In the genomic region with DNA sequence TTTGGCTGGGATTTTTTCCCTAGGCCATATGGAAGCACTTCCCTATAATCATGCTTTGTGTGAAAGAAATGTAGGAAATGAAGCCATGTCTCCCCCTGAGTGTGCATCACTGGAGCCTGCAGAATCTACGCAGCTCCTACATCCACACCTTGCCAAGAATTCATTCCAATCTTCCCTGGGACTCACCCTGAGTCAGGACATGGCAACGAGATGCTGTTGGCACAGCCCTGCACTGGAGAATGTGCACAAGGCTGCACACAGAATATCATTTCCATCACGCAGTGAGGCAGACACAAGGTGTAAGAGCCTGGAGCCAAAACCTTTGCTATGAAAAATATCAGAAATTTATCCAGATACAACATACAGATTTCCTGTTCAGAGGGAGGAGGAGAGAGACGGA, we compare ENCODE assay signal across 18 cellular contexts.
DNase-seq lines count a peak whose midpoint lies in the region; ATAC-seq, FAIRE-seq and TF ChIP-seq lines count a peak whose summit lies in the region.
"Had no signal": no experiment of that assay in that cellular context is flagged by ENCODE, and none has a peak within 500 bp of the region (broad histone marks: within the 10 kb centered on the region; RNA-seq: fewer than 3 reads in every experiment).

No MANE protein-coding gene starts in this region.

- H3K9me3 Mint-ChIP-seq in astrocyte (ENCODE audit: unreplicated experiment) (no peaks in the 10 kb centered on the region), nephron progenitor cell (no peaks in the 10 kb centered on the region)

- H3K27ac ChIP-seq in astrocyte (ENCODE audit: low read depth, low read length) = no peak overlapping the region
- H3K27ac ChIP-seq: brain microvascular endothelial cell, SJSA1 had no signal

- TF ChIP-seq CTCF in astrocyte (IDR thresholded peaks at IDR 0.05; ENCODE audit: insufficient read depth, low read depth, low read length) (no peak), fibroblast of the aortic adventitia (IDR thresholded peaks at IDR 0.05; ENCODE audit: insufficient read depth, low read length) (no peak), nephron progenitor cell (IDR thresholded peaks at IDR 0.05) (no peak)

- H3K4me1 Mint-ChIP-seq in astrocyte (ENCODE audit: low read depth, unreplicated experiment) (peaks cover 4% of the 10 kb centered on the region), nephron progenitor cell (no peaks in the 10 kb centered on the region)

- H3K9ac ChIP-seq in astrocyte (ENCODE audit: low read length) = no peak overlapping the region

- FAIRE-seq in astrocyte (lab: Jason Lieb, UNC) = no peak

- H3K27me3 Mint-ChIP-seq in astrocyte (ENCODE audit: low read depth, unreplicated experiment) (peaks cover 7% of the 10 kb centered on the region), nephron progenitor cell (ENCODE audit: low read depth, poor library complexity) (peaks cover 19% of the 10 kb centered on the region)

- no peaks in the 10 kb centered on the region for H3K79me2 ChIP-seq in astrocyte (ENCODE audit: insufficient read depth, low read length)

- H3K27ac Mint-ChIP-seq in astrocyte (ENCODE audit: unreplicated experiment) (no peak overlapping the region), nephron progenitor cell (no peak overlapping the region)

- H3K4me2 ChIP-seq in astrocyte (ENCODE audit: low read length) = no peak overlapping the region

- H3K4me3 ChIP-seq in astrocyte (ENCODE audit: insufficient read depth, low read depth, low read length) = no peak overlapping the region
- no peak overlapping the region for H3K4me3 ChIP-seq in fibroblast of the aortic adventitia (ENCODE audit: low read depth, low read length)
- H3K4me3 ChIP-seq: mucosa of descending colon, SJSA1 had no signal

- no peaks in the 10 kb centered on the region for H3K36me3 Mint-ChIP-seq in astrocyte (ENCODE audit: low read depth, unreplicated experiment)
- no peaks in the 10 kb centered on the region for H3K36me3 Mint-ChIP-seq in nephron progenitor cell (ENCODE audit: low read depth)

- DNase-seq in AG20443 (ENCODE audit: low spot score) (peak; percentile 32), astrocyte (ENCODE audit: low read depth) (peak; percentile 87), fibroblast of the aortic adventitia (ENCODE audit: low read depth) (peak; percentile 99), pons (ENCODE audit: low spot score) (peak; percentile 7), nephron progenitor cell (no peak), NCI-H2029 treated with DMSO at 0.1 percent for 48 hours (lab: John Stamatoyannopoulos, UW) (no peak)
- DNase-seq: activated CD4-positive, alpha-beta T cell treated with anti-CD3 and anti-CD28 coated beads for 1 hour; brain microvascular endothelial cell; Caco-2; GDM1; Kasumi-1; kidney glomerular epithelial cell; mucosa of descending colon; stimulated activated naive CD4-positive, alpha-beta T cell; T-helper 9 cell had no signal

- ATAC-seq in GM18867 (IDR thresholded peaks at IDR 0.05; ENCODE audit: unreplicated experiment) (no peak), HG02973 (IDR thresholded peaks at IDR 0.05; ENCODE audit: unreplicated experiment) (no peak)
- ATAC-seq: mucosa of descending colon had no signal

- no peaks in the 10 kb centered on the region for H3K36me3 ChIP-seq in astrocyte (ENCODE audit: insufficient read depth, low read length)
- H3K36me3 ChIP-seq: brain microvascular endothelial cell, SJSA1 had no signal

- no peaks in the 10 kb centered on the region for H4K20me1 ChIP-seq in astrocyte (ENCODE audit: insufficient read depth, low read length)

- H3K4me3 Mint-ChIP-seq in astrocyte (ENCODE audit: unreplicated experiment) (no peak overlapping the region), nephron progenitor cell (no peak overlapping the region)

- H3K4me1 ChIP-seq in astrocyte (ENCODE audit: insufficient read depth, low read length) = peaks cover 7% of the 10 kb centered on the region
- H3K4me1 ChIP-seq: Caco-2, SJSA1 had no signal

- peaks cover 3% of the 10 kb centered on the region for H3K27me3 ChIP-seq in astrocyte (ENCODE audit: insufficient read depth, low read length)
- H3K27me3 ChIP-seq: brain microvascular endothelial cell, SJSA1 had no signal

- H3K9me3 ChIP-seq in astrocyte (ENCODE audit: insufficient read depth, low read depth, low read length) = no peaks in the 10 kb centered on the region
- H3K9me3 ChIP-seq: Caco-2, mucosa of descending colon, SJSA1 had no signal

- peak overlapping the region; percentile 16 for H2AFZ ChIP-seq in astrocyte (ENCODE audit: low read depth, low read length)

Comparison
In these comparisons a context has a peak if more than half of its experiments do, and no peak if none do; other contexts are left out.
1. DNase-seq: peak in AG20443 (single experiment), astrocyte (single experiment), fibroblast of the aortic adventitia (single experiment) and pons (single experiment); none in nephron progenitor cell (single experiment) and NCI-H2029 treated with DMSO at 0.1 percent for 48 hours (single experiment).